ENCODE assay signal across 8 cellular contexts in the genomic region with DNA sequence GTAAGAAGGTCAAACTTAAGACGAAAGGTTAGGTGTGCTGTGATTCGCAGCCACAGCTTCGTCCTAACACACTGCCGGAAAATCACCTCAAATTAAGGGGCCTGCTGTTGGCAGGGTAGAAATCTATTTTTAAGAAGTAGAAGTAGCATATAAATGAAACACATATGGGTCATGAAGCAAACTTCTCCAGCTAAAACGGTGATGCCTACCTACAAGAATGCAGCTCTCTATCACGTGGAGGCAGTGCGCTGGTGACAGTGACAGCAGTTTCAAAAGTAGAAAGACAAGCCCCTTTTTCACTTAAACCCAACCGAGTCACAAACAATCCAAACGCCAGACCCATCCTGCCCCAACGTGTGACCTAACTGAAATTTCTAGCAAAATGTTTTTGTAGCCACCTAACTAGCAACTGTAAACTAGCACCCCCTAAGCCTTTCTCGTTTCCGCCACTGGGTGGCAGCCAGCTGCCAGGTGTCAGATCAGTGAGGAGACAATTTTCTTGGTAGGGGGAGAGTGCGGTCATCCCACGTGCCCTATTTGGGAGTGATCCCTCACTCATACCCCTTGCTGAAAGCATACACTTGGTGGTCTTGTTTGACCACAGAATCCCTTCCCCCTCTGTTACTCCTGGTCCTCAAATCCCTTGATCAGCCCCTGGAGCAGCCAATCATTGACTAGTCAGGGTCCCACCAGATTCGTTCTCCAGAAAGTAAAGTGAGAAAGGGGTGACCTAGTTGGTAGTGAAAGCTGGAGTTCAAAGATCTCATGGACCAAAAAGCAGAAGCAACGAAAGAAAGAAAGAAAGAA.
DNase-seq lines count a peak whose midpoint lies in the region; ATAC-seq, FAIRE-seq and TF ChIP-seq lines count a peak whose summit lies in the region.

No MANE protein-coding gene starts in this region.

- H2AK5ac ChIP-seq in trophoblast cell (ENCODE audit: low read length), result no peak overlapping the region

- H3K14ac ChIP-seq in trophoblast cell (ENCODE audit: low read length), result no peak overlapping the region

- H2BK5ac ChIP-seq in trophoblast cell (ENCODE audit: low read depth, low read length, poor library complexity), result no peak overlapping the region

- no peak overlapping the region for H2BK120ac ChIP-seq in trophoblast cell (ENCODE audit: insufficient read depth, low read length, poor library complexity)

- no peak overlapping the region for H4K8ac ChIP-seq in trophoblast cell (ENCODE audit: low read depth, low read length)

- peak; percentile 81 for ATAC-seq in Right ventricle myocardium inferior
- ATAC-seq in aorta (ENCODE audit: low FRiP score), result peak; percentile 84

- peak; percentile 69 for FAIRE-seq in GM12891 (lab: Jason Lieb, UNC)

- no peak overlapping the region for H3K4me2 ChIP-seq in trophoblast cell (ENCODE audit: low read length)

- no peaks in the 10 kb centered on the region for H3K9me3 ChIP-seq in Peyer's patch
- no peaks in the 10 kb centered on the region for H3K9me3 ChIP-seq in trophoblast cell (ENCODE audit: insufficient read depth, low read depth, low read length)
- H3K9me3 ChIP-seq in aorta (ENCODE audit: control insufficient read depth, low read length), result no peaks in the 10 kb centered on the region

- no peak overlapping the region for H2BK12ac ChIP-seq in trophoblast cell (ENCODE audit: low read length)

- no peak overlapping the region for H2AFZ ChIP-seq in trophoblast cell (ENCODE audit: insufficient read depth, low read length, poor library complexity)

- TF ChIP-seq POLR2A in GM12891 (IDR thresholded peaks at IDR 0.05; ENCODE audit: low read depth, low read length) (no peak), Peyer's patch (IDR thresholded peaks at IDR 0.05) (no peak)

- H3K4me3 ChIP-seq in Peyer's patch (no peak overlapping the region), trophoblast cell (ENCODE audit: low read depth, low read length) (no peak overlapping the region), aorta (ENCODE audit: low read length in 2 of 2) (no peak overlapping the region)

- H3K18ac ChIP-seq in trophoblast cell (ENCODE audit: low read length), result no peak overlapping the region

- DNase-seq in A172 (ENCODE audit: low spot score), result peak; percentile 66
- peak; percentile 26 for DNase-seq in GM12891 (ENCODE audit: insufficient read length, low spot score)
- peak; percentile 38 for DNase-seq in HuH-7.5 (ENCODE audit: low spot score)
- DNase-seq in Peyer's patch, result peak; percentile 20 to 66 (median 65)
- DNase-seq in activated naive CD4-positive, alpha-beta T cell treated with anti-CD3 and anti-CD28 coated beads, Interleukin-2, amount 50 U/mL, for 16 hours, result peak; percentile 52
- DNase-seq in Right ventricle myocardium inferior (ENCODE audit: missing footprints), result peak; percentile 79
- DNase-seq in trophoblast cell, result peak; percentile 34 to 75
- peak; percentile 81 to 89 for DNase-seq in aorta

- no peak overlapping the region for H4K91ac ChIP-seq in trophoblast cell (ENCODE audit: low read depth, low read length)

- no peak overlapping the region for H3K9ac ChIP-seq in trophoblast cell (ENCODE audit: low read length)

- no peak overlapping the region for H4K12ac ChIP-seq in trophoblast cell (ENCODE audit: low read depth, low read length)

- H3K36me3 ChIP-seq in Peyer's patch (no peaks in the 10 kb centered on the region), trophoblast cell (ENCODE audit: control insufficient read depth in 1 of 2, insufficient read depth in 2 of 2, low read length in 2 of 2) (no peaks in the 10 kb centered on the region), aorta (ENCODE audit: control insufficient read depth in 1 of 2, insufficient read depth in 2 of 2, low read length in 1 of 2) (no peaks in the 10 kb centered on the region)

- H3K4me1 ChIP-seq in Peyer's patch (no peaks in the 10 kb centered on the region), trophoblast cell (ENCODE audit: control insufficient read depth in 1 of 2, insufficient read depth in 2 of 2, low read length in 2 of 2) (peaks cover 6% of the 10 kb centered on the region in 2 experiments), aorta (ENCODE audit: control insufficient read depth in 1 of 2, insufficient read depth in 2 of 2, low read length in 2 of 2) (peaks cover 0 to 4% of the 10 kb centered on the region in 2 donors)

- H3K23ac ChIP-seq in trophoblast cell (ENCODE audit: low read length), result no peak overlapping the region

- no peak overlapping the region for H3K4ac ChIP-seq in trophoblast cell (ENCODE audit: low read depth, low read length)

- H3K27ac ChIP-seq in Peyer's patch (no peak overlapping the region), trophoblast cell (ENCODE audit: low read depth, low read length) (no peak overlapping the region), aorta (ENCODE audit: low read depth in 1 of 2, low read length in 2 of 2) (no peak overlapping the region)

- no CpG with 5 or more reads among the region's 16 CpGs for WGBS in trophoblast cell (ENCODE audit: extremely low coverage, insufficient coverage, insufficient read length)
- WGBS in aorta, 2 donors, result 19 to 23% methylated on average over 16 of the region's 16 CpGs

- H3K27me3 ChIP-seq in Peyer's patch, result no peaks in the 10 kb centered on the region
- H3K27me3 ChIP-seq in trophoblast cell (ENCODE audit: insufficient read depth, low read length), result no peaks in the 10 kb centered on the region
- H3K27me3 ChIP-seq in aorta (ENCODE audit: control insufficient read depth in 1 of 2, insufficient read depth in 2 of 2, low read length in 1 of 2), result no peaks in the 10 kb centered on the region

- peaks cover 4% of the 10 kb centered on the region for H3K79me1 ChIP-seq in trophoblast cell (ENCODE audit: low read length)

- H3K79me2 ChIP-seq in trophoblast cell (ENCODE audit: control insufficient read depth, insufficient read depth, low read length, poor library complexity), result peaks cover 3% of the 10 kb centered on the region

- peak; percentile 25 to 58 (median 56) for TF ChIP-seq CTCF in Peyer's patch (IDR thresholded peaks at IDR 0.05)

- intact Hi-C loops in Right ventricle myocardium inferior (cut with DNase I), result loop anchor here (1.0 to 10.0 kb wide), 4 partner anchors 73 to 633 kb away; a partner anchor contains a TSS
- intact Hi-C loops in aorta (cut with DNase I), result loop anchor here (2.0 to 10.0 kb wide), 6 partner anchors 70 to 633 kb away; a partner anchor contains a TSS

TF ChIP-seq in GM12891, 5 proteins besides CTCF, POLR2A, EP300 and RAD21:
- no peak for TF ChIP-seq TAF1 (IDR thresholded peaks at IDR 0.05; ENCODE audit: low read depth, low read length)
- TF ChIP-seq POLR2AphosphoS5 (IDR thresholded peaks at IDR 0.05; ENCODE audit: low read depth, low read length), result no peak
- TF ChIP-seq SPI1 (IDR thresholded peaks at IDR 0.05; ENCODE audit: low read depth, low read length), result no peak
- TF ChIP-seq PAX5 (IDR thresholded peaks at IDR 0.05; ENCODE audit: insufficient read depth, low read length, severe bottlenecking), result no peak
- no peak for TF ChIP-seq POU2F2 (IDR thresholded peaks at IDR 0.05; ENCODE audit: low read depth, low read length)

Comparison
In these comparisons a context has a peak if more than half of its experiments do, and no peak if none do; other contexts are left out.
1. DNase-seq: peak in every context shown above with its lines; median percentile 85 in aorta; 79 in Right ventricle myocardium inferior; 66 in A172; 65 in Peyer's patch; 54 in trophoblast cell; 52 in activated naive CD4-positive, alpha-beta T cell treated with anti-CD3 and anti-CD28 coated beads, Interleukin-2, amount 50 U/mL, for 16 hours; 38 in HuH-7.5; 26 in GM12891.